Comparison of ENCODE assay signal across 31 cellular contexts in the genomic region with DNA sequence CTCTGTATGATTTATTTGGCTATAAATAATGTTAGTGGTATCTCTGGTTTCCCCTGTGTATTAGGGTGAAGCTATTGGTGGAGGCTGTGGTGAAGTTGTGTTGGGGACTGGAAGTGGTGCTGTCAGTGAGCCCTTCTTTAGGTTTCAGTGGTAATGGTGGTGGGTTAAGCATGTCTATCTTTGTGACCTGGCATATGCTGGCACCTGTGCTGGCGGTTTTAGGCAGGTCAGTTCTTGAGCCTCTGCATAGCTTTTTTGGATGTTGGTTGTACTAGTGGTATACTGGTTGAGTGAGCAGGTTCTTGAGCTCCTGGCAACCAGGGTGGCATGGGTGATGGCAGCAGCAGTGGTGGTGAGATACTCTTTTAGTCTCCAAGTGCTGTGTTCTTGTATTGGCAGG.
"Had no signal": no experiment of that assay in that cellular context is flagged by ENCODE, and none has a peak within 500 bp of the region (broad histone marks: within the 10 kb centered on the region; RNA-seq: fewer than 3 reads in every experiment).

No MANE protein-coding gene starts in this region.

- H3K4me2 ChIP-seq: KMS-11 had no signal

- H3K36me3 ChIP-seq: MG63 had no signal

- H3K9me3 ChIP-seq: MG63 had no signal

- H3K9ac ChIP-seq: KMS-11 had no signal

- H3K27ac ChIP-seq: KMS-11 had no signal

- DNase-seq: Karpas-422, Kasumi-1, MG63, MV-4-11, NCI-H1048, NCI-H1092, NCI-H1092 treated with DMSO at 0.1 percent for 48 hours, NCI-H1105, NCI-H1105 treated with DMSO at 0.1 percent for 48 hours, NCI-H1417 treated with DMSO at 0.1 percent for 48 hours, NCI-H1436, NCI-H1436 treated with DMSO at 0.1 percent for 48 hours, NCI-H146, NCI-H1694, NCI-H1694 treated with DMSO at 0.1 percent for 48 hours, NCI-H187, NCI-H187 treated with DMSO at 0.1 percent for 48 hours, NCI-H1930, NCI-H2081, NCI-H2081 treated with DMSO at 0.1 percent for 48 hours, NCI-H2107, NCI-H2171, NCI-H2171 treated with DMSO at 0.1 percent for 48 hours, NCI-H2227 treated with DMSO at 0.1 percent for 48 hours, NCI-H226, NCI-H345, NCI-H446, NCI-H446 treated with DMSO at 0.1 percent for 48 hours, NCI-H510A, NCI-H510A treated with DMSO at 0.1 percent for 48 hours had no signal

- H3K4me3 ChIP-seq: MG63 had no signal
